1 cellular context compared by ENCODE assay signal in genomic region chr19:28614634-28615545, GRCh38.
A peak's percentile ranks its signal among the peaks of the same experiment; 100 is the strongest.
TF ChIP-seq lines count a peak whose summit lies in the region.

No MANE protein-coding gene starts in this region.

TF ChIP-seq in K562, 482 proteins besides CTCF, POLR2A, EP300 and RAD21 (continued from another document and continues in another):
- TF ChIP-seq, protein P1, sequence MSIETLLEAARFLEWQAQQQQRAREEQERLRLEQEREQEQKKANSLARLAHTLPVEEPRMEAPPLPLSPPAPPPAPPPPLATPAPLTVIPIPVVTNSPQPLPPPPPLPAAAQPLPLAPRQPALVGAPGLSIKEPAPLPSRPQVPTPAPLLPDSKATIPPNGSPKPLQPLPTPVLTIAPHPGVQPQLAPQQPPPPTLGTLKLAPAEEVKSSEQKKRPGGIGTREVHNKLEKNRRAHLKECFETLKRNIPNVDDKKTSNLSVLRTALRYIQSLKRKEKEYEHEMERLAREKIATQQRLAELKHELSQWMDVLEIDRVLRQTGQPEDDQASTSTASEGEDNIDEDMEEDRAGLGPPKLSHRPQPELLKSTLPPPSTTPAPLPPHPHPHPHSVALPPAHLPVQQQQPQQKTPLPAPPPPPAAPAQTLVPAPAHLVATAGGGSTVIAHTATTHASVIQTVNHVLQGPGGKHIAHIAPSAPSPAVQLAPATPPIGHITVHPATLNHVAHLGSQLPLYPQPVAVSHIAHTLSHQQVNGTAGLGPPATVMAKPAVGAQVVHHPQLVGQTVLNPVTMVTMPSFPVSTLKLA (conservative IDR thresholded peaks at IDR 0.05), result peak in 1 of 2 experiments; percentile 49; a peak in 1 of 4 replicates
- TF ChIP-seq, protein P2, sequence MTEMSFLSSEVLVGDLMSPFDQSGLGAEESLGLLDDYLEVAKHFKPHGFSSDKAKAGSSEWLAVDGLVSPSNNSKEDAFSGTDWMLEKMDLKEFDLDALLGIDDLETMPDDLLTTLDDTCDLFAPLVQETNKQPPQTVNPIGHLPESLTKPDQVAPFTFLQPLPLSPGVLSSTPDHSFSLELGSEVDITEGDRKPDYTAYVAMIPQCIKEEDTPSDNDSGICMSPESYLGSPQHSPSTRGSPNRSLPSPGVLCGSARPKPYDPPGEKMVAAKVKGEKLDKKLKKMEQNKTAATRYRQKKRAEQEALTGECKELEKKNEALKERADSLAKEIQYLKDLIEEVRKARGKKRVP (CRISPR knock-in tag; IDR thresholded peaks at IDR 0.05), result peak; percentile 51; the same call in 1 of the 2 replicates
- TF ChIP-seq POLR2AphosphoS2 (IDR thresholded peaks at IDR 0.05; ENCODE audit: low read length), result peak; percentile 96
- no peak for TF ChIP-seq MAFG (tag; conservative IDR thresholded peaks at IDR 0.05)
- TF ChIP-seq CXXC5 (CRISPR knock-in tag; IDR thresholded peaks at IDR 0.05), result peak; percentile 50
- TF ChIP-seq HDAC1 (IDR thresholded peaks at IDR 0.05), result peak in 1 of 2 experiments; percentile 22; a peak in 1 of 4 replicates
- peak; percentile 75 for TF ChIP-seq TAL1 (IDR thresholded peaks at IDR 0.05)
- TF ChIP-seq ZNF699 (CRISPR knock-in tag; IDR thresholded peaks at IDR 0.05; ENCODE audit: insufficient replicate concordance), result no peak
- peak; percentile 68; the same call in 1 of the 2 replicates for TF ChIP-seq CHAMP1 (IDR thresholded peaks at IDR 0.05)
- peak; percentile 81 for TF ChIP-seq ARID1B (IDR thresholded peaks at IDR 0.05)
- peak; percentile 48; the same call in 1 of the 2 replicates for TF ChIP-seq MTA2 (IDR thresholded peaks at IDR 0.05; ENCODE audit: low read depth)
- no peak for TF ChIP-seq ZNF76 (CRISPR knock-in tag; IDR thresholded peaks at IDR 0.05; ENCODE audit: borderline replicate concordance)
- 0 out of 2 replicates have a peak, but pooled peaks have one; percentile 32 for TF ChIP-seq ZBTB26 (CRISPR knock-in tag; IDR thresholded peaks at IDR 0.05)
- no peak for TF ChIP-seq ZNF23 (CRISPR knock-in tag; IDR thresholded peaks at IDR 0.05)
- TF ChIP-seq, protein P3, sequence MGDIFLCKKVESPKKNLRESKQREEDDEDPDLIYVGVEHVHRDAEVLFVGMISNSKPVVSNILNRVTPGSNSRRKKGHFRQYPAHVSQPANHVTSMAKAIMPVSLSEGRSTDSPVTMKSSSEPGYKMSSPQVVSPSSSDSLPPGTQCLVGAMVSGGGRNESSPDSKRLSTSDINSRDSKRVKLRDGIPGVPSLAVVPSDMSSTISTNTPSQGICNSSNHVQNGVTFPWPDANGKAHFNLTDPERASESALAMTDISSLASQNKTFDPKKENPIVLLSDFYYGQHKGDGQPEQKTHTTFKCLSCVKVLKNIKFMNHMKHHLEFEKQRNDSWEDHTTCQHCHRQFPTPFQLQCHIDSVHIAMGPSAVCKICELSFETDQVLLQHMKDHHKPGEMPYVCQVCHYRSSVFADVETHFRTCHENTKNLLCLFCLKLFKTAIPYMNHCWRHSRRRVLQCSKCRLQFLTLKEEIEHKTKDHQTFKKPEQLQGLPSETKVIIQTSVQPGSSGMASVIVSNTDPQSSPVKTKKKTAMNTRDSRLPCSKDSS (IDR thresholded peaks at IDR 0.05; ENCODE audit: low read depth, partially characterized antibody), result peak; percentile 90
- TF ChIP-seq ZNF121 (CRISPR knock-in tag; conservative IDR thresholded peaks at IDR 0.05), result no peak
- TF ChIP-seq CHD1 (IDR thresholded peaks at IDR 0.05; ENCODE audit: low read length), result no peak
- peak; percentile 89 for TF ChIP-seq SMAD4 (CRISPR knock-in tag; conservative IDR thresholded peaks at IDR 0.05)
- TF ChIP-seq GATA2 (CRISPR knock-in tag; IDR thresholded peaks at IDR 0.05), result peak; percentile 62
- no peak for TF ChIP-seq SAFB (IDR thresholded peaks at IDR 0.05; ENCODE audit: borderline replicate concordance, low read depth, low read length)
- peak; percentile 82 for TF ChIP-seq MTA3 (IDR thresholded peaks at IDR 0.05; ENCODE audit: borderline replicate concordance)
- peak; percentile 91 for TF ChIP-seq OTX1 (CRISPR knock-in tag; IDR thresholded peaks at IDR 0.05)
- TF ChIP-seq KHSRP (IDR thresholded peaks at IDR 0.05), result peak; percentile 31; the same call in 1 of the 2 replicates
- TF ChIP-seq TAF7 (tag; IDR thresholded peaks at IDR 0.05), result no peak
- peak; percentile 59 for TF ChIP-seq POLR2H (tag; IDR thresholded peaks at IDR 0.05; ENCODE audit: low read depth)
- TF ChIP-seq THRAP3 (IDR thresholded peaks at IDR 0.05; ENCODE audit: borderline replicate concordance), result peak; percentile 78; the same call in 1 of the 2 replicates
- no peak; a peak in 1 of 6 replicates for TF ChIP-seq ZBTB11 (CRISPR knock-in tag; IDR thresholded peaks at IDR 0.05)
- 0 out of 4 replicates have a peak, but pooled peaks of 1 of the 2 experiments have one; percentile 25 for TF ChIP-seq BCLAF1 (IDR thresholded peaks at IDR 0.05; ENCODE audit: borderline replicate concordance in 1 of 2, control insufficient read depth in 1 of 2, low read depth in 2 of 2, low read length in 1 of 2)
- peak; percentile 75 for TF ChIP-seq L3MBTL2 (IDR thresholded peaks at IDR 0.05)
- peak; percentile 64 for TF ChIP-seq ATF7 (IDR thresholded peaks at IDR 0.05)
- TF ChIP-seq TBL1XR1 (IDR thresholded peaks at IDR 0.05; ENCODE audit: low read length in 2 of 2), result 0 out of 4 replicates have a peak, but pooled peaks of 1 of the 2 experiments have one; percentile 13
- TF ChIP-seq NFE2L1 (tag; IDR thresholded peaks at IDR 0.05; ENCODE audit: borderline replicate concordance, low read depth), result peak; percentile 17; the same call in 1 of the 2 replicates
- TF ChIP-seq POLR2G (IDR thresholded peaks at IDR 0.05; ENCODE audit: low read depth, low read length), result peak; percentile 51
- TF ChIP-seq, protein P4, sequence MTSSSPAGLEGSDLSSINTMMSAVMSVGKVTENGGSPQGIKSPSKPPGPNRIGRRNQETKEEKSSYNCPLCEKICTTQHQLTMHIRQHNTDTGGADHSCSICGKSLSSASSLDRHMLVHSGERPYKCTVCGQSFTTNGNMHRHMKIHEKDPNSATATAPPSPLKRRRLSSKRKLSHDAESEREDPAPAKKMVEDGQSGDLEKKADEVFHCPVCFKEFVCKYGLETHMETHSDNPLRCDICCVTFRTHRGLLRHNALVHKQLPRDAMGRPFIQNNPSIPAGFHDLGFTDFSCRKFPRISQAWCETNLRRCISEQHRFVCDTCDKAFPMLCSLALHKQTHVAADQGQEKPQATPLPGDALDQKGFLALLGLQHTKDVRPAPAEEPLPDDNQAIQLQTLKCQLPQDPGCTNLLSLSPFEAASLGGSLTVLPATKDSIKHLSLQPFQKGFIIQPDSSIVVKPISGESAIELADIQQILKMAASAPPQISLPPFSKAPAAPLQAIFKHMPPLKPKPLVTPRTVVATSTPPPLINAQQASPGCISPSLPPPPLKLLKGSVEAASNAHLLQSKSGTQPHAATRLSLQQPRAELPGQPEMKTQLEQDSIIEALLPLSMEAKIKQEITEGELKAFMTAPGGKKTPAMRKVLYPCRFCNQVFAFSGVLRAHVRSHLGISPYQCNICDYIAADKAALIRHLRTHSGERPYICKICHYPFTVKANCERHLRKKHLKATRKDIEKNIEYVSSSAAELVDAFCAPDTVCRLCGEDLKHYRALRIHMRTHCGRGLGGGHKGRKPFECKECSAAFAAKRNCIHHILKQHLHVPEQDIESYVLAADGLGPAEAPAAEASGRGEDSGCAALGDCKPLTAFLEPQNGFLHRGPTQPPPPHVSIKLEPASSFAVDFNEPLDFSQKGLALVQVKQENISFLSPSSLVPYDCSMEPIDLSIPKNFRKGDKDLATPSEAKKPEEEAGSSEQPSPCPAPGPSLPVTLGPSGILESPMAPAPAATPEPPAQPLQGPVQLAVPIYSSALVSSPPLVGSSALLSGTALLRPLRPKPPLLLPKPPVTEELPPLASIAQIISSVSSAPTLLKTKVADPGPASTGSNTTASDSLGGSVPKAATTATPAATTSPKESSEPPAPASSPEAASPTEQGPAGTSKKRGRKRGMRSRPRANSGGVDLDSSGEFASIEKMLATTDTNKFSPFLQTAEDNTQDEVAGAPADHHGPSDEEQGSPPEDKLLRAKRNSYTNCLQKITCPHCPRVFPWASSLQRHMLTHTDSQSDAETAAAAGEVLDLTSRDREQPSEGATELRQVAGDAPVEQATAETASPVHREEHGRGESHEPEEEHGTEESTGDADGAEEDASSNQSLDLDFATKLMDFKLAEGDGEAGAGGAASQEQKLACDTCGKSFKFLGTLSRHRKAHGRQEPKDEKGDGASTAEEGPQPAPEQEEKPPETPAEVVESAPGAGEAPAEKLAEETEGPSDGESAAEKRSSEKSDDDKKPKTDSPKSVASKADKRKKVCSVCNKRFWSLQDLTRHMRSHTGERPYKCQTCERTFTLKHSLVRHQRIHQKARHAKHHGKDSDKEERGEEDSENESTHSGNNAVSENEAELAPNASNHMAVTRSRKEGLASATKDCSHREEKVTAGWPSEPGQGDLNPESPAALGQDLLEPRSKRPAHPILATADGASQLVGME (CRISPR knock-in tag; IDR thresholded peaks at IDR 0.05), result no peak
